ENCODE assay signal across 8 cellular contexts in genomic region chr19:44745386-44745831, GRCh38. TPM values are rescaled to one million over a fixed set of nuclear protein-coding genes. Genes with fewer than 3 reads are reported as not detected.
DNase-seq lines count a peak whose midpoint lies in the region; ATAC-seq and TF ChIP-seq lines count a peak whose summit lies in the region.

No MANE protein-coding gene starts in this region.

- CTCF ChIA-PET in IMR-90 (lab: Yijun Ruan, JAX) = interaction anchor here (1.4 kb wide), 2 partner anchors 17 to 21 kb away, joined by 4 to 7 read pairs; no protein-coding TSS in a partner anchor

- H2AK9ac ChIP-seq in IMR-90 (replicated peaks; ENCODE audit: low read depth, low read length, poor library complexity) = peak overlapping the region; percentile 92

- peak overlapping the region; percentile 86 for H2AFZ ChIP-seq in IMR-90 (replicated peaks; ENCODE audit: low read length, poor library complexity)

- H3K27ac ChIP-seq in IMR-90 (ENCODE audit: insufficient read depth, low read length) (peak overlapping the region; percentile 61), colonic mucosa (peak overlapping the region; percentile 99), muscle layer of colon (ENCODE audit: low read depth, low read length) (peak overlapping the region; percentile 68)

- peak overlapping the region; percentile 79 for H4K5ac ChIP-seq in IMR-90 (ENCODE audit: low read depth, low read length)

- H2BK5ac ChIP-seq in IMR-90 (ENCODE audit: low read depth, low read length, poor library complexity, severe bottlenecking) = peak overlapping the region; percentile 51

- peak; percentile 16 for ATAC-seq in IMR-90 (ENCODE audit: low read depth)
- no peak for ATAC-seq in esophagus mucosa
- no peak for ATAC-seq in HG03280 (IDR thresholded peaks at IDR 0.05; ENCODE audit: unreplicated experiment)

- peak overlapping the region; percentile 98; the same call in 2 of the 3 replicates for H2BK15ac ChIP-seq in IMR-90 (ENCODE audit: low read depth, low read length)

- H3K4me1 ChIP-seq in IMR-90 (ENCODE audit: control insufficient read depth, insufficient read depth, low read length) (peaks cover 28% of the 10 kb centered on the region), colonic mucosa (peaks cover 35% of the 10 kb centered on the region), muscle layer of colon (ENCODE audit: insufficient read depth, low read length) (peaks cover 57% of the 10 kb centered on the region)

- peaks cover 17% of the 10 kb centered on the region for H3K9me1 ChIP-seq in IMR-90 (ENCODE audit: insufficient read depth, low read length)

- peak overlapping the region; percentile 55 to 71 for H4K8ac ChIP-seq in IMR-90 (ENCODE audit: low read depth in 2 of 2, low read length in 2 of 2)

- H4K20me1 ChIP-seq in IMR-90 (ENCODE audit: insufficient read depth, low read length) = peaks cover 10% of the 10 kb centered on the region

- in situ Hi-C loops in ACHN (cut with HindIII; ENCODE audit: low pct_ligation_motif_present, low pct_unique_long_range_greater_than_20kb, low sequenced_read_pairs) = no loop called here
- in situ Hi-C loops in IMR-90 (cut with MboI; ENCODE audit: low sequenced_read_pairs) = no loop called here

- POLR2A ChIA-PET in IMR-90 (lab: Charles Lee; ENCODE audit: unreplicated experiment) = interaction anchor here (0.6 kb wide), 1 partner anchor 12 kb away, joined by 3 read pairs; no protein-coding TSS in a partner anchor

- H2BK20ac ChIP-seq in IMR-90 (ENCODE audit: low read depth, low read length) = peak overlapping the region; percentile 96

- TF ChIP-seq CTCF in IMR-90 (conservative IDR thresholded peaks at IDR 0.05; ENCODE audit: low read depth, low read length) (no peak), colonic mucosa (IDR thresholded peaks at IDR 0.05) (no peak)

- H3K9ac ChIP-seq in IMR-90 (ENCODE audit: low read depth, low read length) (peak overlapping the region; percentile 43), colonic mucosa (ENCODE audit: low read depth in 2 of 2, low read length in 2 of 2) (peak overlapping the region; percentile 70), muscle layer of colon (ENCODE audit: low read length) (no peak overlapping the region)

- H3K4me2 ChIP-seq in IMR-90 (ENCODE audit: low read depth, low read length) = no peak overlapping the region; the same call in 1 of the 2 replicates

- 23% methylated on average over 4 of the region's 9 CpGs; no CpG with 5 or more reads in 1 of the 2 experiments for WGBS in IMR-90 (ENCODE audit: extremely low coverage in 2 of 2, insufficient read length in 1 of 2), 2 experiments

- peak overlapping the region; percentile 94 for H2AK5ac ChIP-seq in IMR-90 (ENCODE audit: low read depth, low read length)

- BruUV-seq in IMR-90 (replicated peaks; lab: Mats Ljungman, UMichigan) = no TSS peak

- H3K4me3 ChIP-seq in IMR-90 (ENCODE audit: insufficient read depth, low read depth, low read length) = no peak overlapping the region
- H3K4me3 ChIP-seq in colonic mucosa = no peak overlapping the region
- no peak overlapping the region for H3K4me3 ChIP-seq in muscle layer of colon (ENCODE audit: low read depth in 1 of 2, low read length in 2 of 2)

- peak overlapping the region; percentile 81 for H3K23ac ChIP-seq in IMR-90 (ENCODE audit: low read depth, low read length)

- peaks cover 4 to 32% of the 10 kb centered on the region in 2 experiments; a peak in 3 of 4 replicates for H3K79me1 ChIP-seq in IMR-90 (ENCODE audit: low read depth in 1 of 2, low read length in 2 of 2)

- dilution Hi-C loops in IMR-90 (cut with HindIII; ENCODE audit: low sequenced_read_pairs, unreplicated experiment) = no loop called here

- no peak overlapping the region for H3K56ac ChIP-seq in IMR-90 (ENCODE audit: extremely low read depth, insufficient read depth, low read length)

- H3K4ac ChIP-seq in IMR-90 (ENCODE audit: low read depth, low read length) = peak overlapping the region; percentile 98

- peak overlapping the region; percentile 91 for H3K14ac ChIP-seq in IMR-90 (replicated peaks; ENCODE audit: low read depth, low read length)

- H3K27me3 ChIP-seq in IMR-90 (ENCODE audit: control insufficient read depth, insufficient read depth, low read length) (no peaks in the 10 kb centered on the region), colonic mucosa (no peaks in the 10 kb centered on the region), muscle layer of colon (ENCODE audit: control insufficient read depth in 1 of 2, insufficient read depth in 2 of 2, low read length in 2 of 2) (no peaks in the 10 kb centered on the region)

- no peak for TF ChIP-seq RAD21 in IMR-90 (IDR thresholded peaks at IDR 0.05; ENCODE audit: low read length)

- H3K36me3 ChIP-seq in IMR-90 (ENCODE audit: control insufficient read depth, insufficient read depth, low read length) = peaks cover 5% of the 10 kb centered on the region; the same call in 1 of the 2 replicates
- H3K36me3 ChIP-seq in colonic mucosa = peaks cover under 1% of the 10 kb centered on the region
- H3K36me3 ChIP-seq in muscle layer of colon (ENCODE audit: insufficient read depth, low read length) = no peaks in the 10 kb centered on the region

- H3K18ac ChIP-seq in IMR-90 (ENCODE audit: low read depth, low read length) = peak overlapping the region; percentile 88; the same call in 1 of the 2 replicates

- no peak for TF ChIP-seq POLR2A in IMR-90 (IDR thresholded peaks at IDR 0.05; ENCODE audit: low read depth, low read length)

- H4K91ac ChIP-seq in IMR-90 (ENCODE audit: insufficient read depth, low read depth, low read length) = peak overlapping the region; percentile 91

- intact Hi-C loops in IMR-90 (cut with micrococcal nuclease) = no loop called here
- intact Hi-C loops in colonic mucosa (cut with DNase I) = no loop called here

- DNase-seq in ACHN (peak; percentile 65), IMR-90 (peak; percentile 80), colonic mucosa (peak; percentile 89), dermis blood vessel endothelial cell (no peak)
- DNase-seq in effector CD4-positive, alpha-beta T cell = no peak

- H3K9me3 ChIP-seq in IMR-90 (ENCODE audit: control insufficient read depth, insufficient read depth, low read length) (no peaks in the 10 kb centered on the region), colonic mucosa (no peaks in the 10 kb centered on the region), muscle layer of colon (ENCODE audit: low read length) (no peaks in the 10 kb centered on the region)

- H2BK120ac ChIP-seq in IMR-90 (ENCODE audit: low read depth, low read length) = peak overlapping the region; percentile 96

TF ChIP-seq in IMR-90, 13 proteins besides CTCF, POLR2A, EP300 and RAD21:
- TF ChIP-seq CEBPB (IDR thresholded peaks at IDR 0.05; ENCODE audit: low read depth, low read length) = no peak
- peak; percentile 84; the same call in 1 of the 2 replicates for TF ChIP-seq MAZ (IDR thresholded peaks at IDR 0.05; ENCODE audit: borderline replicate concordance, low read depth, low read length)
TF ChIP-seq in IMR-90: peak in this region for 1.

RNA-seq across cellular contexts. Expression of gene BCL3, which starts 3.1 kb away (rescaled TPM):
- total RNA-seq in IMR-90 (2012; rRNA removed) = 1.6 and 1.9 TPM in 2 replicates
- 24.1 and 26.0 TPM in 2 replicates for polyA plus RNA-seq in IMR-90 (2012; rRNA removed)
- 26.7 and 52.5 TPM in 2 replicates for polyA plus RNA-seq in IMR-90 (2012; cell fraction: cytosol; rRNA removed)
- 76.1 and 110 TPM in 2 replicates for polyA plus RNA-seq in IMR-90 (2012; cell fraction: nucleus; rRNA removed; ENCODE audit: low replicate concordance)
- total RNA-seq in colonic mucosa = 10 to 100 TPM; 76.4 to 99.5 TPM
- total RNA-seq in dermis blood vessel endothelial cell = 3.2 and 6.3 TPM in 2 replicates
- 67.6 TPM for total RNA-seq in esophagus mucosa

RNA-seq across cellular contexts. Expression of gene CBLC, which starts 32.3 kb away (rescaled TPM):
- not detected in 2 replicates for total RNA-seq in IMR-90 (2012; rRNA removed)
- not detected in 2 replicates for polyA plus RNA-seq in IMR-90 (2012; rRNA removed)
- polyA plus RNA-seq in IMR-90 (2012; cell fraction: cytosol; rRNA removed) = 0.02 TPM in 1 of 2 replicates, not detected in the other
- 0.12 TPM in 1 of 2 replicates, not detected in the other for polyA plus RNA-seq in IMR-90 (2012; cell fraction: nucleus; rRNA removed; ENCODE audit: low replicate concordance)
- total RNA-seq in colonic mucosa = 10 to 100 TPM; 65.6 to 78.0 TPM
- total RNA-seq in dermis blood vessel endothelial cell = not detected in 2 replicates
- 36.2 TPM for total RNA-seq in esophagus mucosa

RNA-seq across cellular contexts. Expression of gene CEACAM16, which starts 46.5 kb away (rescaled TPM):
- total RNA-seq in IMR-90 (2012; rRNA removed) (not detected in 2 replicates), colonic mucosa (under 1 TPM in 1 of 2 donors, not detected in 1; 0.52 TPM), dermis blood vessel endothelial cell (0.17 TPM in 1 of 2 replicates, not detected in the other), esophagus mucosa (not detected)
- polyA plus RNA-seq in IMR-90 (2012; rRNA removed) = not detected in 2 replicates
- polyA plus RNA-seq in IMR-90 (2012; cell fraction: cytosol; rRNA removed) = not detected in 2 replicates
- polyA plus RNA-seq in IMR-90 (2012; cell fraction: nucleus; rRNA removed; ENCODE audit: low replicate concordance) = not detected in 2 replicates

Comparison
In these comparisons a context has a peak if more than half of its experiments do, and no peak if none do; other contexts are left out.
1. DNase-seq: peak in ACHN (single experiment), IMR-90 (single experiment) and colonic mucosa (single experiment); none in dermis blood vessel endothelial cell (single experiment) and effector CD4-positive, alpha-beta T cell (single experiment).
2. RNA of gene CBLC, which starts 32.3 kb away (total RNA-seq): 65.6 to 78.0 TPM in colonic mucosa and 36.2 TPM in esophagus mucosa (single experiment); not detected in IMR-90 and not detected in dermis blood vessel endothelial cell; every median in the first group is over 10 times any median in the second.
3. Peak in every context shown above with its lines, with median percentiles within 50 percentile points of each other: H3K27ac ChIP-seq.